In the genomic region with DNA sequence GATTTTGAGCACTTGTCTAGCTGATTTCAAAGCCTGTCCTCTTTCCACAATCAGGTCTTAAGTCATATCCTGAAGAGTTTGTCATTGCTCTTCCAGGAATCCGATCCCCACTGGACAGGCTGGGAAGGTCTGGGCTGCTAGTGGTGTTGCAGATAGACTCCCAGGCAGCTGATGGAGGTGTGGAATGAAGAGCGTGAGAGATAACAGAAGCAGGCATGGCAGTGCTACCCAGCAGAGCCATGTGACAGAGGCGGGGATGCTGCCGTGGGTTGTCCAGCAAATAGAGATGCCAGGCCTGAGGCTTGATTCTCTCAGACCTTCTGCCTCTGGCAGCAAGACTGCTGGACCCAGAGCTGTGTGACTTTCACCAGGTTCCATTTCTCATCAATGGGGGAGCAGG, we compare ENCODE assay signal across 9 cellular contexts.
DNase-seq lines count a peak whose midpoint lies in the region; ATAC-seq and TF ChIP-seq lines count a peak whose summit lies in the region.
"Had no signal": no experiment of that assay in that cellular context is flagged by ENCODE, and none has a peak within 500 bp of the region (broad histone marks: within the 10 kb centered on the region; RNA-seq: fewer than 3 reads in every experiment).

No MANE protein-coding gene starts in this region.

- no peak for TF ChIP-seq CTCF in Panc1 (IDR thresholded peaks at IDR 0.05)
- TF ChIP-seq CTCF in mesothelial cell of epicardium (IDR thresholded peaks at IDR 0.05; ENCODE audit: unreplicated experiment), result no peak
- no peak for TF ChIP-seq CTCF in type B pancreatic cell (conservative IDR thresholded peaks at IDR 0.05)

- no peaks in the 10 kb centered on the region for H3K27me3 Mint-ChIP-seq in mesothelial cell of epicardium (ENCODE audit: low read depth)
- H3K27me3 Mint-ChIP-seq in type B pancreatic cell, result peaks cover 7% of the 10 kb centered on the region
- peaks cover 14 to 24% of the 10 kb centered on the region in 2 donors for H3K27me3 Mint-ChIP-seq in stimulated activated naive B cell treated with anti-CD40 and anti-IgM and Interleukin-4, amounts not matched to agents 10 μg/mL and 1 μg/mL and 100 μg/mL, for 72 hours

- POLR2A ChIA-PET in Panc1 (lab: Charles Lee), result no interaction called here

- H3K27ac Mint-ChIP-seq in mesothelial cell of epicardium, result peak overlapping the region; percentile 95
- H3K27ac Mint-ChIP-seq in type B pancreatic cell, result peak overlapping the region; percentile 7
- no peak overlapping the region for H3K27ac Mint-ChIP-seq in stimulated activated naive B cell treated with anti-CD40 and anti-IgM and Interleukin-4, amounts not matched to agents 10 μg/mL and 1 μg/mL and 100 μg/mL, for 72 hours

- H3K36me3 Mint-ChIP-seq in mesothelial cell of epicardium (no peaks in the 10 kb centered on the region), type B pancreatic cell (no peaks in the 10 kb centered on the region)
- no peaks in the 10 kb centered on the region for H3K36me3 Mint-ChIP-seq in stimulated activated naive B cell treated with anti-CD40 and anti-IgM and Interleukin-4, amounts not matched to agents 10 μg/mL and 1 μg/mL and 100 μg/mL, for 72 hours

- H3K9me3 Mint-ChIP-seq in mesothelial cell of epicardium (no peaks in the 10 kb centered on the region), type B pancreatic cell (no peaks in the 10 kb centered on the region)
- H3K9me3 Mint-ChIP-seq in stimulated activated naive B cell treated with anti-CD40 and anti-IgM and Interleukin-4, amounts not matched to agents 10 μg/mL and 1 μg/mL and 100 μg/mL, for 72 hours, result peaks cover 0 to 3% of the 10 kb centered on the region in 2 donors

- H3K4me3 Mint-ChIP-seq in mesothelial cell of epicardium (no peak overlapping the region), type B pancreatic cell (no peak overlapping the region)
- no peak overlapping the region for H3K4me3 Mint-ChIP-seq in stimulated activated naive B cell treated with anti-CD40 and anti-IgM and Interleukin-4, amounts not matched to agents 10 μg/mL and 1 μg/mL and 100 μg/mL, for 72 hours

- intact Hi-C loops in Panc1 (cut with micrococcal nuclease; ENCODE audit: unreplicated experiment), result no loop called here

- no peaks in the 10 kb centered on the region for H3K27me3 ChIP-seq in Panc1 (ENCODE audit: control insufficient read depth, insufficient read depth, low read length)

- CTCF ChIA-PET in Panc1 (lab: Charles Lee), result no interaction called here

- in situ Hi-C loops in Panc1 (cut with HindIII; ENCODE audit: low pct_unique_long_range_greater_than_20kb, low sequenced_read_pairs), result no loop called here

- ATAC-seq in Panc1, result peak; percentile 55
- ATAC-seq in stimulated activated naive B cell treated with anti-CD40 and anti-IgM and Interleukin-4, amounts not matched to agents 10 μg/mL and 1 μg/mL and 100 μg/mL, for 72 hours (replicated peaks), result no peak
- ATAC-seq in HG02973 (IDR thresholded peaks at IDR 0.05; ENCODE audit: unreplicated experiment), result no peak

- peaks cover 53% of the 10 kb centered on the region for H3K4me1 ChIP-seq in Panc1 (ENCODE audit: control insufficient read depth, insufficient read depth, low read length)

- no TSS peak for BruUV-seq in Panc1 (replicated peaks; lab: Mats Ljungman, UMichigan)

- no peaks in the 10 kb centered on the region for H3K9me3 ChIP-seq in Panc1 (ENCODE audit: control insufficient read depth, insufficient read depth, low read depth, low read length)

- peaks cover 75% of the 10 kb centered on the region for H3K4me1 Mint-ChIP-seq in mesothelial cell of epicardium
- peaks cover 32% of the 10 kb centered on the region for H3K4me1 Mint-ChIP-seq in type B pancreatic cell (ENCODE audit: unreplicated experiment)
- no peaks in the 10 kb centered on the region for H3K4me1 Mint-ChIP-seq in stimulated activated naive B cell treated with anti-CD40 and anti-IgM and Interleukin-4, amounts not matched to agents 10 μg/mL and 1 μg/mL and 100 μg/mL, for 72 hours

- no peaks in the 10 kb centered on the region for H3K36me3 ChIP-seq in Panc1 (ENCODE audit: control insufficient read depth, insufficient read depth, low read length)
- H3K36me3 ChIP-seq: WERI-Rb-1 had no signal

- DNase-seq in Panc1 (ENCODE audit: low read depth, low spot score), result no peak
- DNase-seq in epithelial cell of prostate (ENCODE audit: low read depth, low spot score), result no peak
- DNase-seq in mesothelial cell of epicardium (ENCODE audit: low spot score in 2 of 2, unreplicated experiment in 2 of 2), result no peak
- DNase-seq in type B pancreatic cell (ENCODE audit: extremely low spot score, unreplicated experiment), result no peak
- DNase-seq in stimulated activated CD4-positive, alpha-beta T cell treated with anti-CD3 and anti-CD28 coated beads, Interleukin-15, amount 100 ng/mL, for 24 hours, result no peak
- DNase-seq in stimulated activated naive B cell treated with anti-CD40 and anti-IgM and Interleukin-4, amounts not matched to agents 10 μg/mL and 1 μg/mL and 100 μg/mL, for 72 hours, result no peak
- no peak for DNase-seq in activated CD4-positive, alpha-beta T cell treated with anti-CD3 and anti-CD28 coated beads for 1 hour
- DNase-seq: WERI-Rb-1 had no signal

- peak overlapping the region in 1 of 2 experiments; percentile 21; a peak in 1 of 4 replicates for H3K4me3 ChIP-seq in Panc1 (ENCODE audit: low read depth in 2 of 2, low read length in 2 of 2)

- H3K27ac ChIP-seq in Panc1 (ENCODE audit: low read length) (peak overlapping the region; percentile 84), epithelial cell of prostate (peak overlapping the region; percentile 26)
- H3K27ac ChIP-seq: WERI-Rb-1 had no signal
